In genomic region chr16:4425378-4426020, GRCh38 we compare ENCODE assay signal across 8 cellular contexts.
DNase-seq lines count a peak whose midpoint lies in the region; ATAC-seq lines count a peak whose summit lies in the region.

Gene DNAJA3, plus strand, starts transcription at chr16:4425868. Its CDS starts 14 bp downstream, at chr16:4425882.

- no peaks in the 10 kb centered on the region for H3K27me3 Mint-ChIP-seq in activated naive CD4-positive, alpha-beta T cell treated with anti-CD3 and anti-CD28 coated beads, Interleukin-2, amount 10 ng/mL, durations not matched to agents 7 days and 5 days

- peaks cover 35% of the 10 kb centered on the region for H3K4me1 Mint-ChIP-seq in activated naive CD4-positive, alpha-beta T cell treated with anti-CD3 and anti-CD28 coated beads, Interleukin-2, amount 10 ng/mL, durations not matched to agents 7 days and 5 days

- peak within 1 kb of the TSS; percentile 98 for H3K27ac Mint-ChIP-seq in activated naive CD4-positive, alpha-beta T cell treated with anti-CD3 and anti-CD28 coated beads, Interleukin-2, amount 10 ng/mL, durations not matched to agents 7 days and 5 days

- peak within 1 kb of the TSS; percentile 99 for H3K9ac ChIP-seq in SK-N-MC (ENCODE audit: insufficient read length)

- no peaks in the 10 kb centered on the region for H3K9me3 ChIP-seq in SK-N-MC (ENCODE audit: low read depth, low read length)

- H3K27ac ChIP-seq in SK-N-MC (peak within 1 kb of the TSS; percentile 100), substantia nigra (ENCODE audit: low read depth, low read length, poor library complexity, severe bottlenecking) (peak within 1 kb of the TSS; percentile 99)

- CTCF ChIA-PET in activated naive CD4-positive, alpha-beta T cell treated with anti-CD3 and anti-CD28 coated beads, Interleukin-2, amount 10 ng/mL, durations not matched to agents 7 days and 5 days (lab: Charles Lee) = no interaction called here

- H3K36me3 ChIP-seq in SK-N-MC (ENCODE audit: insufficient read depth, low read length) = peaks cover 24% of the 10 kb centered on the region

- H3K4me3 Mint-ChIP-seq in activated naive CD4-positive, alpha-beta T cell treated with anti-CD3 and anti-CD28 coated beads, Interleukin-2, amount 10 ng/mL, durations not matched to agents 7 days and 5 days = peak within 1 kb of the TSS; percentile 88

- DNase-seq in NCI-H1048 (lab: John Stamatoyannopoulos, UW) = peak; percentile 61
- DNase-seq in SK-N-MC (ENCODE audit: low read depth, low spot score) = peak; percentile 86
- peak; percentile 94 for DNase-seq in activated naive CD4-positive, alpha-beta T cell treated with anti-CD3 and anti-CD28 coated beads, Interleukin-2, amount 10 ng/mL, durations not matched to agents 7 days and 5 days
- peak; percentile 93 for DNase-seq in globus pallidus (ENCODE audit: low spot score)
- peak; percentile 84 for DNase-seq in non-pigmented ciliary epithelial cell (ENCODE audit: low read depth)
- DNase-seq in substantia nigra (lab: John Stamatoyannopoulos, UW) = peak; percentile 45 to 99 (median 89)

- no peaks in the 10 kb centered on the region for H3K9me3 Mint-ChIP-seq in activated naive CD4-positive, alpha-beta T cell treated with anti-CD3 and anti-CD28 coated beads, Interleukin-2, amount 10 ng/mL, durations not matched to agents 7 days and 5 days

- peak; percentile 85 for ATAC-seq in HG02588 (IDR thresholded peaks at IDR 0.05; ENCODE audit: unreplicated experiment)

- peaks cover 19% of the 10 kb centered on the region for H3K36me3 Mint-ChIP-seq in activated naive CD4-positive, alpha-beta T cell treated with anti-CD3 and anti-CD28 coated beads, Interleukin-2, amount 10 ng/mL, durations not matched to agents 7 days and 5 days

- H3K4me3 ChIP-seq in GM08714 (ENCODE audit: low read length) = peak within 1 kb of the TSS; percentile 89
- H3K4me3 ChIP-seq in SK-N-MC = peak within 1 kb of the TSS; percentile 98

Comparison
In these comparisons a context has a peak if more than half of its experiments do, and no peak if none do; other contexts are left out.
1. Peak in every context shown above with its lines: DNase-seq, ATAC-seq, H3K4me3 ChIP-seq and H3K27ac ChIP-seq.